ENCODE assay signal across 8 cellular contexts in genomic region chr10:99532687-99533495, GRCh38. TPM values are rescaled to one million over a fixed set of nuclear protein-coding genes. Genes with fewer than 3 reads are reported as not detected.
A peak's percentile ranks its signal among the peaks of the same experiment; 100 is the strongest.
DNase-seq lines count a peak whose midpoint lies in the region; ATAC-seq and TF ChIP-seq lines count a peak whose summit lies in the region.

Gene NKX2-3, plus strand, starts transcription at chr10:99532942. Its CDS starts 190 bp downstream, at chr10:99533132.

- peak within 1 kb of the TSS; percentile 80 for H3K4me2 ChIP-seq in MM.1S (ENCODE audit: low read depth, low read length)

- H3K9me2 ChIP-seq in MM.1S (replicated peaks; ENCODE audit: insufficient read depth, low read length) = no peaks in the 10 kb centered on the region

- H3K4me1 ChIP-seq in MM.1S (ENCODE audit: low read length) = no peaks in the 10 kb centered on the region; the same call in 1 of the 2 replicates
- H3K4me1 ChIP-seq in thoracic aorta (ENCODE audit: control insufficient read depth in 1 of 2, low read depth in 2 of 2) = peaks cover 9 to 34% of the 10 kb centered on the region in 2 donors

- H2AFZ ChIP-seq in MM.1S (ENCODE audit: low read length) = peak within 1 kb of the TSS; percentile 57

- H3K4me3 Mint-ChIP-seq in activated CD4-positive, alpha-beta T cell treated with anti-CD3 and anti-CD28 coated beads for 36 hours = peak within 1 kb of the TSS; percentile 24
- H3K4me3 Mint-ChIP-seq in chondrocyte (ENCODE audit: unreplicated experiment) = no peak within 1 kb of the TSS

- peak; percentile 77 for DNase-seq in activated CD4-positive, alpha-beta T cell treated with anti-CD3 and anti-CD28 coated beads for 36 hours
- no peak for DNase-seq in activated CD4-positive, alpha-beta T cell treated with anti-CD3 and anti-CD28 coated beads for 1 hour
- DNase-seq in MM.1S (peak; percentile 74), amniotic epithelial cell (ENCODE audit: low read depth) (peak; percentile 93), mesenteric fat pad (ENCODE audit: low spot score) (peak; percentile 96), thoracic aorta (ENCODE audit: low spot score) (no peak), chondrocyte (ENCODE audit: low spot score) (no peak)

- CTCF ChIA-PET in activated CD4-positive, alpha-beta T cell treated with anti-CD3 and anti-CD28 coated beads for 36 hours (lab: Charles Lee) = no interaction called here

- POLR2A ChIA-PET in activated CD4-positive, alpha-beta T cell treated with anti-CD3 and anti-CD28 coated beads for 36 hours (lab: Charles Lee) = no interaction called here

- H3K4me3 ChIP-seq in MM.1S (ENCODE audit: low read length) = peak within 1 kb of the TSS; percentile 54
- H3K4me3 ChIP-seq in thoracic aorta = peak within 1 kb of the TSS; percentile 31

- no peaks in the 10 kb centered on the region for H3K79me2 ChIP-seq in MM.1S (ENCODE audit: low read length)

- no peaks in the 10 kb centered on the region for H3F3A ChIP-seq in MM.1S (ENCODE audit: insufficient read depth, low read length)

- no peak within 1 kb of the TSS for H3K27ac Mint-ChIP-seq in activated CD4-positive, alpha-beta T cell treated with anti-CD3 and anti-CD28 coated beads for 36 hours
- no peak within 1 kb of the TSS for H3K27ac Mint-ChIP-seq in chondrocyte (ENCODE audit: unreplicated experiment)

- no peaks in the 10 kb centered on the region for H3K36me3 Mint-ChIP-seq in activated CD4-positive, alpha-beta T cell treated with anti-CD3 and anti-CD28 coated beads for 36 hours (ENCODE audit: low read depth)
- H3K36me3 Mint-ChIP-seq in chondrocyte (ENCODE audit: low read depth) = peaks cover 7% of the 10 kb centered on the region

- H3K9me3 ChIP-seq in MM.1S (replicated peaks; ENCODE audit: insufficient read depth, low read length) (no peaks in the 10 kb centered on the region), thoracic aorta (no peaks in the 10 kb centered on the region)

- peaks cover 84% of the 10 kb centered on the region for H3K27me3 Mint-ChIP-seq in activated CD4-positive, alpha-beta T cell treated with anti-CD3 and anti-CD28 coated beads for 36 hours
- peaks cover 88% of the 10 kb centered on the region for H3K27me3 Mint-ChIP-seq in chondrocyte (ENCODE audit: low read depth)

- H3K9me3 Mint-ChIP-seq in activated CD4-positive, alpha-beta T cell treated with anti-CD3 and anti-CD28 coated beads for 36 hours (ENCODE audit: low read depth) = no peaks in the 10 kb centered on the region
- H3K9me3 Mint-ChIP-seq in chondrocyte (ENCODE audit: low read depth) = peaks cover 6% of the 10 kb centered on the region

- TF ChIP-seq CTCF in MM.1S (IDR thresholded peaks at IDR 0.05; ENCODE audit: low read length) (no peak), thoracic aorta (IDR thresholded peaks at IDR 0.05) (no peak), chondrocyte (IDR thresholded peaks at IDR 0.05) (no peak)

- intact Hi-C loops in activated CD4-positive, alpha-beta T cell treated with anti-CD3 and anti-CD28 coated beads for 36 hours (cut with DNase I, micrococcal nuclease) = loop anchor here (5.0 to 10.0 kb wide), 3 partner anchors 101 to 1702 kb away; partner anchors contain the start of genes TLX1 (in 2 of the 2) and GOT1 (in 1 of the 2)

- H3K27me3 ChIP-seq in MM.1S (replicated peaks; ENCODE audit: insufficient read depth, low read length) (peaks cover 73% of the 10 kb centered on the region), thoracic aorta (replicated peaks; ENCODE audit: insufficient read depth) (peaks cover 17% of the 10 kb centered on the region)

- H3K9ac ChIP-seq in MM.1S (ENCODE audit: low read length) = no peak within 1 kb of the TSS

- H3K4me1 Mint-ChIP-seq in activated CD4-positive, alpha-beta T cell treated with anti-CD3 and anti-CD28 coated beads for 36 hours = peaks cover 43% of the 10 kb centered on the region
- H3K4me1 Mint-ChIP-seq in chondrocyte (ENCODE audit: low read depth) = peaks cover 30% of the 10 kb centered on the region

- H3K36me3 ChIP-seq in MM.1S (replicated peaks; ENCODE audit: insufficient read depth, low read length) = no peaks in the 10 kb centered on the region
- H3K36me3 ChIP-seq in thoracic aorta = no peaks in the 10 kb centered on the region

- ATAC-seq in activated CD4-positive, alpha-beta T cell treated with anti-CD3 and anti-CD28 coated beads for 36 hours = peak; percentile 74
- ATAC-seq in thoracic aorta (ENCODE audit: insufficient number of reproducible peaks, low FRiP score, low read depth) (no peak), GM21723 (IDR thresholded peaks at IDR 0.05; ENCODE audit: unreplicated experiment) (no peak)

- H4K20me1 ChIP-seq in MM.1S (ENCODE audit: insufficient read depth, low read length) = no peaks in the 10 kb centered on the region

- H3K27ac ChIP-seq in MM.1S (ENCODE audit: low read length) = no peak within 1 kb of the TSS
- no peak within 1 kb of the TSS for H3K27ac ChIP-seq in thoracic aorta

RNA-seq across cellular contexts. Expression of gene NKX2-3, which starts in this region (rescaled TPM):
- total RNA-seq in activated CD4-positive, alpha-beta T cell treated with anti-CD3 and anti-CD28 coated beads for 36 hours = not detected
- total RNA-seq in mesenteric fat pad = 2.8 TPM
- under 1 TPM in 1 of 2 donors, not detected in 1; 0.42 TPM for total RNA-seq in thoracic aorta
- not detected in 3 replicates for total RNA-seq in chondrocyte

Comparison
In these comparisons a context has a peak if more than half of its experiments do, and no peak if none do; other contexts are left out.
1. Peak in DNase-seq and ATAC-seq in activated CD4-positive, alpha-beta T cell treated with anti-CD3 and anti-CD28 coated beads for 36 hours; RNA of the gene not detected or under 1 TPM.
2. DNase-seq: peak in MM.1S (single experiment), amniotic epithelial cell (single experiment) and mesenteric fat pad (single experiment); none in activated CD4-positive, alpha-beta T cell treated with anti-CD3 and anti-CD28 coated beads for 1 hour (single experiment), thoracic aorta (single experiment) and chondrocyte (single experiment).